27 cellular contexts compared by ENCODE assay signal in genomic region chr10:118291122-118291521, GRCh38.
"Had no signal": no experiment of that assay in that cellular context is flagged by ENCODE, and none has a peak within 500 bp of the region (broad histone marks: within the 10 kb centered on the region; RNA-seq: fewer than 3 reads in every experiment).

No MANE protein-coding gene starts in this region.

- H3K4me1 ChIP-seq: ascending aorta had no signal

- H3K36me3 ChIP-seq: ascending aorta had no signal

- H3K9me3 ChIP-seq: ascending aorta had no signal

- H3K4me3 ChIP-seq: ascending aorta had no signal

- H3K27ac ChIP-seq: ascending aorta had no signal

- ATAC-seq: activated CD4-positive, alpha-beta T cell treated with anti-CD3 and anti-CD28 coated beads for 36 hours; activated naive CD4-positive, alpha-beta T cell treated with anti-CD3 and anti-CD28 coated beads, Interleukin-2, amount 50 U/mL, for 72 hours; activated T-cell treated with anti-CD3 and anti-CD28 coated beads, Interleukin-2, amount 50 U/mL, for 72 hours; effector memory CD8-positive, alpha-beta T cell; T-helper 17 cell had no signal

- H3K27me3 ChIP-seq: ascending aorta had no signal

- DNase-seq: activated CD4-positive, alpha-beta memory T cell treated with anti-CD3 and anti-CD28 coated beads, Interleukin-2, amount 10 ng/mL, durations not matched to agents 7 days and 5 days; activated CD4-positive, alpha-beta T cell treated with anti-CD3 and anti-CD28 coated beads for 36 hours; activated CD4-positive, alpha-beta T cell treated with anti-CD3 and anti-CD28 coated beads, Interleukin-2, amount 10 ng/mL, durations not matched to agents 24 days and 14 days; activated CD4-positive, CD25-positive, alpha-beta regulatory T cell; activated CD4-positive, CD25-positive, alpha-beta regulatory T cell treated with anti-CD3 and anti-CD28 coated beads, Interleukin-2, amount 50 U/mL, for 72 hours; activated CD8-positive, alpha-beta memory T cell treated with anti-CD3 and anti-CD28 coated beads, Interleukin-2, amount 50 U/mL, for 48 hours; activated gamma-delta T cell; activated naive CD4-positive, alpha-beta T cell; activated naive CD4-positive, alpha-beta T cell treated with anti-CD3 and anti-CD28 coated beads, Interleukin-2, amount 10 ng/mL, durations not matched to agents 7 days and 5 days; activated naive CD8-positive, alpha-beta T cell treated with anti-CD3 and anti-CD28 coated beads, Interleukin-2, amount 10 ng/mL, durations not matched to agents 7 days and 5 days; activated T-cell treated with anti-CD3 and anti-CD28 coated beads for 4 hours; activated T-cell treated with anti-CD3 and anti-CD28 coated beads, Interleukin-2, amount 50 U/mL, for 24 hours; activated T-cell treated with anti-CD3 and anti-CD28 coated beads, Interleukin-2, amount 50 U/mL, for 72 hours; caudate nucleus; cortex of kidney; dermis blood vessel endothelial cell; effector CD4-positive, alpha-beta T cell; effector memory CD8-positive, alpha-beta T cell; foreskin fibroblast; head of caudate nucleus; T-helper 1 cell; T-helper 17 cell; T1000 had no signal

- FAIRE-seq: colon, frontal cortex had no signal
